In genomic region chr3:57661404-57661803, GRCh38 we compare ENCODE assay signal across 19 cellular contexts. TPM values are rescaled to one million over a fixed set of nuclear protein-coding genes. Genes with fewer than 3 reads are reported as not detected.
DNase-seq lines count a peak whose midpoint lies in the region; ATAC-seq and TF ChIP-seq lines count a peak whose summit lies in the region.
"Had no signal": no experiment of that assay in that cellular context is flagged by ENCODE, and none has a peak within 500 bp of the region (broad histone marks: within the 10 kb centered on the region; RNA-seq: fewer than 3 reads in every experiment).

No MANE protein-coding gene starts in this region.

- H2BK120ac ChIP-seq in IMR-90 (ENCODE audit: low read depth, low read length) (no peak overlapping the region), mesenchymal stem cell (ENCODE audit: low read depth, low read length) (no peak overlapping the region)

- H3K56ac ChIP-seq in IMR-90 (ENCODE audit: extremely low read depth, insufficient read depth, low read length), result no peak overlapping the region

- no peak overlapping the region for H3K9ac ChIP-seq in GM23248
- H3K9ac ChIP-seq in IMR-90 (ENCODE audit: low read depth, low read length), result no peak overlapping the region
- peak overlapping the region; percentile 65 for H3K9ac ChIP-seq in adipocyte (ENCODE audit: low read length)
- H3K9ac ChIP-seq in mesenchymal stem cell (ENCODE audit: low read length), result peak overlapping the region; percentile 56

- no peak overlapping the region for H2AK9ac ChIP-seq in IMR-90 (replicated peaks; ENCODE audit: low read depth, low read length, poor library complexity)

- H3K4me3 ChIP-seq in GM23248 (no peak overlapping the region), IMR-90 (ENCODE audit: insufficient read depth, low read depth, low read length) (no peak overlapping the region), adipocyte (ENCODE audit: low read length) (no peak overlapping the region), mesenchymal stem cell (ENCODE audit: insufficient read depth in 1 of 2, low read depth in 1 of 2, low read length in 2 of 2) (no peak overlapping the region), Peyer's patch (no peak overlapping the region)
- H3K4me3 ChIP-seq: SJSA1 had no signal

- H3F3A ChIP-seq in GM23248 (ENCODE audit: insufficient read depth), result peaks cover 3% of the 10 kb centered on the region; the same call in 1 of the 2 replicates

- DNase-seq in GM23248, result peak; percentile 3
- DNase-seq in IMR-90, result no peak
- DNase-seq in adipocyte (ENCODE audit: low read depth), result peak; percentile 19
- DNase-seq in mesenchymal stem cell, result no peak
- DNase-seq in activated CD4-positive, alpha-beta T cell treated with anti-CD3 and anti-CD28 coated beads for 48 hours, result no peak
- no peak for DNase-seq in Peyer's patch
- no peak for DNase-seq in AML-193 (lab: John Stamatoyannopoulos, UW)
- DNase-seq: Calu3; CD8-positive, alpha-beta memory T cell; DMS153; NCI-H1092 treated with DMSO at 0.1 percent for 48 hours; NCI-H1436 treated with DMSO at 0.1 percent for 48 hours; NCI-H1930; NCI-H2227 treated with DMSO at 0.1 percent for 48 hours; NCI-H510A; NCI-H748 treated with DMSO at 0.1 percent for 48 hours had no signal

- ATAC-seq in IMR-90 (ENCODE audit: low read depth), result no peak
- ATAC-seq: Right ventricle myocardium inferior had no signal

- TF ChIP-seq POLR2A in IMR-90 (IDR thresholded peaks at IDR 0.05; ENCODE audit: low read depth, low read length) (no peak), Peyer's patch (IDR thresholded peaks at IDR 0.05) (no peak)

- H3K9me2 ChIP-seq in GM23248 (ENCODE audit: insufficient read depth), result no peaks in the 10 kb centered on the region

- no peak overlapping the region for H2BK20ac ChIP-seq in IMR-90 (ENCODE audit: low read depth, low read length)

- H3K36me3 ChIP-seq in GM23248 (ENCODE audit: low read depth), result peaks cover 32% of the 10 kb centered on the region
- peaks cover 19% of the 10 kb centered on the region for H3K36me3 ChIP-seq in IMR-90 (ENCODE audit: control insufficient read depth, insufficient read depth, low read length)
- H3K36me3 ChIP-seq in adipocyte (ENCODE audit: control insufficient read depth, insufficient read depth, low read length, severe bottlenecking), result peaks cover 43% of the 10 kb centered on the region
- H3K36me3 ChIP-seq in mesenchymal stem cell (ENCODE audit: control insufficient read depth in 1 of 2, insufficient read depth in 2 of 2, low read depth in 1 of 2, low read length in 2 of 2), result peaks cover 11 to 72% of the 10 kb centered on the region in 2 experiments
- peaks cover 0 to 71% (median 0%) of the 10 kb centered on the region in 3 donors for H3K36me3 ChIP-seq in Peyer's patch

- H3K79me2 ChIP-seq in GM23248 (ENCODE audit: insufficient read depth), result no peaks in the 10 kb centered on the region

- no peak overlapping the region for H4K5ac ChIP-seq in IMR-90 (ENCODE audit: low read depth, low read length)

- H2BK5ac ChIP-seq in IMR-90 (ENCODE audit: low read depth, low read length, poor library complexity, severe bottlenecking) (no peak overlapping the region), mesenchymal stem cell (ENCODE audit: low read depth, low read length, poor library complexity, severe bottlenecking) (no peak overlapping the region)

- peaks cover 12% of the 10 kb centered on the region for H3K4me1 ChIP-seq in GM23248 (ENCODE audit: insufficient read depth)
- no peaks in the 10 kb centered on the region for H3K4me1 ChIP-seq in IMR-90 (ENCODE audit: control insufficient read depth, insufficient read depth, low read length)
- H3K4me1 ChIP-seq in adipocyte (ENCODE audit: control insufficient read depth, insufficient read depth, low read length), result peaks cover 26% of the 10 kb centered on the region
- H3K4me1 ChIP-seq in mesenchymal stem cell (ENCODE audit: control insufficient read depth, insufficient read depth, low read depth, low read length), result no peaks in the 10 kb centered on the region
- no peaks in the 10 kb centered on the region for H3K4me1 ChIP-seq in Peyer's patch
- H3K4me1 ChIP-seq: SJSA1 had no signal

- no peak overlapping the region for H2AFZ ChIP-seq in GM23248
- H2AFZ ChIP-seq in IMR-90 (replicated peaks; ENCODE audit: low read length, poor library complexity), result no peak overlapping the region
- H2AFZ ChIP-seq in mesenchymal stem cell (ENCODE audit: low read depth, low read length), result no peak overlapping the region

- no peaks in the 10 kb centered on the region for H4K20me1 ChIP-seq in GM23248 (ENCODE audit: insufficient read depth)
- H4K20me1 ChIP-seq in IMR-90 (ENCODE audit: insufficient read depth, low read length), result no peaks in the 10 kb centered on the region

- TF ChIP-seq RAD21 in IMR-90 (IDR thresholded peaks at IDR 0.05; ENCODE audit: low read length), result no peak

- H3K79me1 ChIP-seq in IMR-90 (ENCODE audit: low read depth in 1 of 2, low read length in 2 of 2) (no peaks in the 10 kb centered on the region; a peak in 1 of 4 replicates), mesenchymal stem cell (replicated peaks; ENCODE audit: low read length, poor library complexity, severe bottlenecking) (peaks cover 6% of the 10 kb centered on the region)

- H4K91ac ChIP-seq in IMR-90 (ENCODE audit: insufficient read depth, low read depth, low read length), result no peak overlapping the region
- no peak overlapping the region for H4K91ac ChIP-seq in mesenchymal stem cell (ENCODE audit: low read length)

- H3K9me3 ChIP-seq in GM23248 (ENCODE audit: low read depth), result no peaks in the 10 kb centered on the region
- no peaks in the 10 kb centered on the region for H3K9me3 ChIP-seq in IMR-90 (ENCODE audit: control insufficient read depth, insufficient read depth, low read length)
- H3K9me3 ChIP-seq in adipocyte (ENCODE audit: control insufficient read depth, low read length), result no peaks in the 10 kb centered on the region
- H3K9me3 ChIP-seq in mesenchymal stem cell (ENCODE audit: control insufficient read depth, low read length), result no peaks in the 10 kb centered on the region
- no peaks in the 10 kb centered on the region for H3K9me3 ChIP-seq in Peyer's patch
- H3K9me3 ChIP-seq: SJSA1 had no signal

- no peaks in the 10 kb centered on the region for H3K9me1 ChIP-seq in IMR-90 (ENCODE audit: insufficient read depth, low read length)

- CTCF ChIA-PET in IMR-90 (lab: Yijun Ruan, JAX), result interaction anchor here (0.9 to 1.1 kb wide), 2 partner anchors 10 to 95 kb away, joined by 4 to 8 read pairs; no protein-coding TSS in a partner anchor

- in situ Hi-C loops in GM23248 (cut with MboI), result no loop called here
- in situ Hi-C loops in IMR-90 (cut with MboI; ENCODE audit: low sequenced_read_pairs), result no loop called here

- TF ChIP-seq CTCF in IMR-90 (conservative IDR thresholded peaks at IDR 0.05; ENCODE audit: low read depth, low read length) (no peak), Peyer's patch (IDR thresholded peaks at IDR 0.05) (no peak)

- H3K4ac ChIP-seq in IMR-90 (ENCODE audit: low read depth, low read length) (no peak overlapping the region), mesenchymal stem cell (ENCODE audit: low read depth in 1 of 2, low read length in 2 of 2) (no peak overlapping the region)

- H3K18ac ChIP-seq in IMR-90 (ENCODE audit: low read depth, low read length) (no peak overlapping the region), mesenchymal stem cell (ENCODE audit: low read depth in 1 of 2, low read length in 2 of 2) (no peak overlapping the region)

- H3K14ac ChIP-seq in IMR-90 (replicated peaks; ENCODE audit: low read depth, low read length) (no peak overlapping the region), mesenchymal stem cell (ENCODE audit: low read length in 2 of 2) (no peak overlapping the region)

- BruUV-seq in IMR-90 (replicated peaks; lab: Mats Ljungman, UMichigan), result no TSS peak

- no peak overlapping the region for H2BK12ac ChIP-seq in mesenchymal stem cell (ENCODE audit: low read length in 2 of 2)

- no peak overlapping the region for H3K27ac ChIP-seq in GM23248
- no peak overlapping the region for H3K27ac ChIP-seq in IMR-90 (ENCODE audit: insufficient read depth, low read length)
- no peak overlapping the region for H3K27ac ChIP-seq in mesenchymal stem cell (ENCODE audit: low read length, poor library complexity, severe bottlenecking)
- no peak overlapping the region for H3K27ac ChIP-seq in Peyer's patch
- H3K27ac ChIP-seq: C4-2B, SJSA1 had no signal

- H3K23ac ChIP-seq in IMR-90 (ENCODE audit: low read depth, low read length) (no peak overlapping the region), mesenchymal stem cell (ENCODE audit: low read length in 2 of 2) (no peak overlapping the region)

- no peak overlapping the region for H4K8ac ChIP-seq in IMR-90 (ENCODE audit: low read depth in 2 of 2, low read length in 2 of 2)
- H4K8ac ChIP-seq in mesenchymal stem cell (ENCODE audit: low read length), result no peak overlapping the region

- dilution Hi-C loops in IMR-90 (cut with HindIII; ENCODE audit: low sequenced_read_pairs, unreplicated experiment), result no loop called here

- H3K27me3 ChIP-seq in GM23248 (replicated peaks; ENCODE audit: insufficient read depth), result no peaks in the 10 kb centered on the region
- no peaks in the 10 kb centered on the region for H3K27me3 ChIP-seq in IMR-90 (ENCODE audit: control insufficient read depth, insufficient read depth, low read length)
- H3K27me3 ChIP-seq in adipocyte (replicated peaks; ENCODE audit: control insufficient read depth, insufficient read depth, low read length), result no peaks in the 10 kb centered on the region
- no peaks in the 10 kb centered on the region for H3K27me3 ChIP-seq in mesenchymal stem cell (ENCODE audit: control insufficient read depth in 1 of 2, insufficient read depth in 1 of 2, low read length in 2 of 2)
- no peaks in the 10 kb centered on the region for H3K27me3 ChIP-seq in Peyer's patch
- H3K27me3 ChIP-seq: SJSA1 had no signal

- H2AK5ac ChIP-seq in IMR-90 (ENCODE audit: low read depth, low read length), result no peak overlapping the region
- no peak overlapping the region for H2AK5ac ChIP-seq in mesenchymal stem cell (ENCODE audit: low read length, severe bottlenecking)

- intact Hi-C loops in IMR-90 (cut with micrococcal nuclease), result loop anchor here (10.0 kb wide), 1 partner anchor 193 kb away; no protein-coding TSS in a partner anchor

- POLR2A ChIA-PET in IMR-90 (lab: Charles Lee; ENCODE audit: unreplicated experiment), result no interaction called here

- no peak overlapping the region for H3K4me2 ChIP-seq in GM23248 (ENCODE audit: unreplicated experiment)
- no peak overlapping the region for H3K4me2 ChIP-seq in IMR-90 (ENCODE audit: low read depth, low read length)
- no peak overlapping the region for H3K4me2 ChIP-seq in mesenchymal stem cell (ENCODE audit: low read length, poor library complexity, severe bottlenecking)

- H2BK15ac ChIP-seq in IMR-90 (ENCODE audit: low read depth, low read length) (no peak overlapping the region), mesenchymal stem cell (ENCODE audit: low read depth, poor library complexity, severe bottlenecking) (no peak overlapping the region)

RNA-seq across cellular contexts. Expression of gene DENND6A, which starts 31.5 kb away (rescaled TPM):
- 14.5 and 28.0 TPM in 2 replicates for total RNA-seq in GM23248 (2014; rRNA removed; shearing (Covaris generic))
- polyA plus RNA-seq in GM23248 (2016; fragmentation: Nextera tagmentation; extraction: Ambion mirVana), result 9.6 and 10.2 TPM in 2 replicates
- 9.0 and 10.3 TPM in 2 replicates for total RNA-seq in IMR-90 (2012; rRNA removed)
- polyA plus RNA-seq in IMR-90 (2012; rRNA removed), result 3.5 and 3.8 TPM in 2 replicates
- 0.64 and 1.2 TPM in 2 replicates for polyA plus RNA-seq in IMR-90 (2012; cell fraction: cytosol; rRNA removed)
- 1.3 and 7.0 TPM in 2 replicates for polyA plus RNA-seq in IMR-90 (2012; cell fraction: nucleus; rRNA removed; ENCODE audit: low replicate concordance)
- polyA plus RNA-seq in mesenchymal stem cell (2013, experiment 1 of 2), result 11.0 TPM
- polyA plus RNA-seq in mesenchymal stem cell (2013, experiment 2 of 2), result 13.2 TPM
- 10 to 100 TPM; 15.2 to 36.3 (median 24.5) TPM for total RNA-seq in Peyer's patch

Comparison
In these comparisons a context has a peak if more than half of its experiments do, and no peak if none do; other contexts are left out.
1. DNase-seq: peak in GM23248 (single experiment) and adipocyte (single experiment); none in IMR-90 (single experiment), mesenchymal stem cell (single experiment), activated CD4-positive, alpha-beta T cell treated with anti-CD3 and anti-CD28 coated beads for 48 hours (single experiment), Peyer's patch (0 of 3) and AML-193 (0 of 2).
2. H3K9ac ChIP-seq: peak in adipocyte (single experiment) and mesenchymal stem cell (single experiment); none in GM23248 (single experiment) and IMR-90 (single experiment).